8 cellular contexts compared by ENCODE assay signal in the genomic region with DNA sequence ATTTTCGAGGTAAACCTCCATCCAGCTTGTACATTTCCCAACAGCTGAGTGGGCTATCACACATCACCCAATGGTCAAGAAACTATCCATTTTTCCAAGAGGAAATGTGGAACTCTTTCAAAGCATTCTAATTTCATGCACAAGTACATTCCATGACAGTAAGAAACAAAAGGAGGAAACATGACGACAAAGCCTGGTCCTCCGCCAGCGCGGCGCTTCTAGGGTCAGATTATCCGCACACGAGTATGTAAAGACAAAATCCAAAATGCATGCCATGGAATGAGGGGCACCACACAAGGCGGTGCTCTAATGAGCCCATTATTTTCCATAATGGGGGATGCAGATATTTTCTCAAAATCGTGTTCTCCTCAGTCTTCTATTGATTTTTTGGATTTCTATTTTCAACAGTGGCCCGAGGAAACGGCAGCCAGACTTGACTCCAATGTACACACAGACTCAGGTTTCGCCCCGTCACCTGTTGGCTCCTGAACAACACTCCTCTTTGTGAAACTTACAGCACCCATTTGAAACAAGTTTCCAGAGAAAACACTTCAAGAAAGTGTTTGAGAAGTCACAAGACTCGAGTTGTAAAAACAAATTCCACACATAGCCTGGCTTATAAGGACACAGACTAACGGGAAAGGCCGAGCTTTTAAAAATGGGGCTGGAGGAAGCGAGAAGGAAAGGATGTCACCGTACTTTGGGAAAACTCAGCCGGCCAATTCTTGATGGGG.
DNase-seq lines count a peak whose midpoint lies in the region; ATAC-seq and FAIRE-seq lines count a peak whose summit lies in the region.

No MANE protein-coding gene starts in this region.

- H3K4me3 Mint-ChIP-seq in naive B cell = peak overlapping the region; percentile 88 to 99 (median 94)

- DNase-seq in EH (ENCODE audit: low read depth) (peak; percentile 44), NCI-H69 (lab: John Stamatoyannopoulos, UW) (peak; percentile 54), naive B cell (no peak), activated gamma-delta T cell treated with Interleukin-2 at 50 U/mL for 16 hours (no peak), RCC 7860 (ENCODE audit: low spot score) (no peak), cerebellum (ENCODE audit: low spot score) (no peak)

- FAIRE-seq in RCC 7860 (lab: Jason Lieb, UNC) = no peak

- peaks cover 17% of the 10 kb centered on the region for H3K4me1 ChIP-seq in ectodermal cell (ENCODE audit: control insufficient read depth, insufficient read depth, low read length)

- H3K27ac Mint-ChIP-seq in naive B cell = peak overlapping the region in 5 of 6 donors; percentile 82 to 97 (median 87)

- H3K36me3 Mint-ChIP-seq in naive B cell = no peaks in the 10 kb centered on the region

- ATAC-seq in naive B cell (ENCODE audit: low read depth in 2 of 2) = no peak
- no peak for ATAC-seq in GM19035 (IDR thresholded peaks at IDR 0.05; ENCODE audit: unreplicated experiment)

- no peak overlapping the region for H3K27ac ChIP-seq in ectodermal cell (ENCODE audit: insufficient read depth, low read depth, low read length, poor library complexity, severe bottlenecking)

- H3K27me3 Mint-ChIP-seq in naive B cell = no peaks in the 10 kb centered on the region

- H3K36me3 ChIP-seq in ectodermal cell (ENCODE audit: control insufficient read depth, insufficient read depth, low read length) = no peaks in the 10 kb centered on the region

- peak overlapping the region; percentile 66 for H3K4me3 ChIP-seq in ectodermal cell (ENCODE audit: insufficient read depth, low read depth, low read length)

- peaks cover 41 to 61% (median 60%) of the 10 kb centered on the region in 3 donors for H3K4me1 Mint-ChIP-seq in naive B cell

- no peaks in the 10 kb centered on the region for H3K9me3 ChIP-seq in ectodermal cell (ENCODE audit: control insufficient read depth, low read length)

- 4 to 6% methylated on average over 20 of the region's 20 CpGs for WGBS in ectodermal cell, 2 experiments

- peaks cover 51% of the 10 kb centered on the region for H3K27me3 ChIP-seq in ectodermal cell (ENCODE audit: control insufficient read depth, insufficient read depth, low read length, poor library complexity, severe bottlenecking)

- H3K9me3 Mint-ChIP-seq in naive B cell = no peaks in the 10 kb centered on the region

Comparison
In these comparisons a context has a peak if more than half of its experiments do, and no peak if none do; other contexts are left out.
1. DNase-seq: peak in EH (single experiment) and NCI-H69 (single experiment); none in naive B cell (single experiment), activated gamma-delta T cell treated with Interleukin-2 at 50 U/mL for 16 hours (single experiment), RCC 7860 (single experiment) and cerebellum (single experiment).